Comparison of ENCODE assay signal across 20 cellular contexts in the genomic region with DNA sequence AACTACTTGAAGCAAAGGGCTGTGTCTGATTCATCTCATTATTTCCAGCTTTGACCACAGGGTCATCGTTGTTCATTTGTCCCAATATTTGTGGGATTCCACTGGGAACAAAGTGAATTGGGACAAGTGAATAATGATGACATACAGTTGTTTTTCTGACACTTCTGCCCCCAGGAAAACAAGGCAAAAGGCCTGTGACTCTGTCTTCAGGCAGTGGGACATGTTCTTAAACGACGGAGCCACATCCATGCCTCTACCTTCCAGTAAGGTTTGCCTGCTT.
A peak's percentile ranks its signal among the peaks of the same experiment; 100 is the strongest.
DNase-seq lines count a peak whose midpoint lies in the region; ATAC-seq, FAIRE-seq and TF ChIP-seq lines count a peak whose summit lies in the region.
"Had no signal": no experiment of that assay in that cellular context is flagged by ENCODE, and none has a peak within 500 bp of the region (broad histone marks: within the 10 kb centered on the region; RNA-seq: fewer than 3 reads in every experiment).

No MANE protein-coding gene starts in this region.

- intact Hi-C loops in activated naive CD4-positive, alpha-beta T cell treated with anti-CD3 and anti-CD28 coated beads for 36 hours (cut with micrococcal nuclease): no loop called here
- intact Hi-C loops in sigmoid colon (cut with DNase I): no loop called here

- CTCF ChIA-PET in activated naive CD4-positive, alpha-beta T cell treated with anti-CD3 and anti-CD28 coated beads for 36 hours (lab: Charles Lee): no interaction called here

- H3K27me3 ChIP-seq in ACC112 (ENCODE audit: insufficient read depth, low read length) (no peaks in the 10 kb centered on the region), sigmoid colon (peaks cover 2 to 84% (median 27%) of the 10 kb centered on the region in 3 donors)
- H3K27me3 ChIP-seq: vagina had no signal

- H3K36me3 ChIP-seq in ACC112 (ENCODE audit: insufficient read depth, low read length) (no peaks in the 10 kb centered on the region), mesodermal cell (ENCODE audit: control insufficient read depth, insufficient read depth, low read length) (no peaks in the 10 kb centered on the region), sigmoid colon (no peaks in the 10 kb centered on the region)
- H3K36me3 ChIP-seq: vagina, WERI-Rb-1 had no signal

- H2AFZ ChIP-seq in ACC112 (ENCODE audit: low read length, unreplicated experiment): no peak overlapping the region

- H3K4me3 ChIP-seq in ACC112 (ENCODE audit: low read depth, low read length): peak overlapping the region; percentile 46; the same call in 1 of the 2 replicates
- no peak overlapping the region for H3K4me3 ChIP-seq in mesodermal cell (ENCODE audit: extremely low read depth, insufficient read depth, low read length, poor library complexity, severe bottlenecking)
- no peak overlapping the region for H3K4me3 ChIP-seq in sigmoid colon
- H3K4me3 ChIP-seq: vagina had no signal

- WGBS in mesodermal cell (ENCODE audit: insufficient coverage in 2 of 2), 2 experiments: 71 to 91% methylated on average over 2 of the region's 3 CpGs
- 79% methylated on average over 3 of the region's 3 CpGs for WGBS in sigmoid colon, 2 donors

- H3K27me3 Mint-ChIP-seq in activated naive CD4-positive, alpha-beta T cell treated with anti-CD3 and anti-CD28 coated beads for 36 hours (ENCODE audit: low read depth): peaks cover 16% of the 10 kb centered on the region
- H3K27me3 Mint-ChIP-seq in effector memory CD8-positive, alpha-beta T cell: peaks cover 34 to 65% of the 10 kb centered on the region in 2 donors

- H3K27ac ChIP-seq in ACC112 (ENCODE audit: low read depth, low read length) (peak overlapping the region; percentile 98), mesodermal cell (ENCODE audit: low read depth, low read length, severe bottlenecking) (peak overlapping the region; percentile 50), substantia nigra (ENCODE audit: low read depth, low read length, poor library complexity, severe bottlenecking) (no peak overlapping the region), sigmoid colon (no peak overlapping the region)
- H3K27ac ChIP-seq: vagina, WERI-Rb-1 had no signal

- FAIRE-seq in HTR-8/SVneo (lab: Jason Lieb, UNC): no peak
- FAIRE-seq: colon had no signal

- no peak overlapping the region for H3K27ac Mint-ChIP-seq in activated naive CD4-positive, alpha-beta T cell treated with anti-CD3 and anti-CD28 coated beads for 36 hours
- no peak overlapping the region for H3K27ac Mint-ChIP-seq in effector memory CD8-positive, alpha-beta T cell
- H3K27ac Mint-ChIP-seq: CD4-positive, CD25-positive, alpha-beta regulatory T cell; T-helper 1 cell treated with Interleukin-12 subunit alpha and Interleukin-12 subunit beta and Interleukin-4 antibody, amounts not matched to agents 30 μg/mL and 1 μg/mL, for 36 hours had no signal

- H3K4me1 ChIP-seq in ACC112 (ENCODE audit: control insufficient read depth, insufficient read depth, low read length, unreplicated experiment) (peaks cover 41% of the 10 kb centered on the region), mesodermal cell (ENCODE audit: control insufficient read depth, insufficient read depth, low read length, poor library complexity, severe bottlenecking) (peaks cover 23% of the 10 kb centered on the region), sigmoid colon (no peaks in the 10 kb centered on the region)
- H3K4me1 ChIP-seq: vagina had no signal

- H3K4me1 Mint-ChIP-seq in activated naive CD4-positive, alpha-beta T cell treated with anti-CD3 and anti-CD28 coated beads for 36 hours (ENCODE audit: low read depth): no peaks in the 10 kb centered on the region
- H3K4me1 Mint-ChIP-seq in effector memory CD8-positive, alpha-beta T cell (ENCODE audit: low read depth in 2 of 2): no peaks in the 10 kb centered on the region
- H3K4me1 Mint-ChIP-seq: CD4-positive, CD25-positive, alpha-beta regulatory T cell had no signal

- no peak for ATAC-seq in effector memory CD8-positive, alpha-beta T cell (replicated peaks)
- ATAC-seq: Right ventricle myocardium inferior had no signal

- no peaks in the 10 kb centered on the region for H3K36me3 Mint-ChIP-seq in activated naive CD4-positive, alpha-beta T cell treated with anti-CD3 and anti-CD28 coated beads for 36 hours (ENCODE audit: low read depth)
- H3K36me3 Mint-ChIP-seq in effector memory CD8-positive, alpha-beta T cell (ENCODE audit: insufficient read depth): no peaks in the 10 kb centered on the region
- H3K36me3 Mint-ChIP-seq: CD4-positive, CD25-positive, alpha-beta regulatory T cell had no signal

- no peak for TF ChIP-seq EP300 in sigmoid colon (IDR thresholded peaks at IDR 0.05)

- H3K79me2 ChIP-seq in ACC112 (ENCODE audit: control insufficient read depth, insufficient read depth, low read length, unreplicated experiment): no peaks in the 10 kb centered on the region

- DNase-seq in HTR-8/SVneo (ENCODE audit: insufficient read length, low spot score): peak; percentile 47
- DNase-seq in cerebellar cortex (ENCODE audit: low spot score): peak; percentile 16
- DNase-seq in activated naive CD4-positive, alpha-beta T cell treated with anti-CD3 and anti-CD28 coated beads for 36 hours: no peak
- DNase-seq in substantia nigra (lab: John Stamatoyannopoulos, UW): no peak
- no peak for DNase-seq in effector memory CD8-positive, alpha-beta T cell
- no peak for DNase-seq in sigmoid colon
- DNase-seq: activated CD4-positive, alpha-beta T cell treated with anti-CD3 and anti-CD28 coated beads, Interleukin-2, amount 50 U/mL, for 48 hours; activated naive CD4-positive, alpha-beta T cell treated with Interleukin-2 at 50 U/mL for 16 hours; anterior cingulate cortex; CD4-positive, CD25-positive, alpha-beta regulatory T cell; NCI-H1092 treated with DMSO at 0.1 percent for 48 hours; NCI-H524; stimulated activated CD4-positive, alpha-beta T cell treated with anti-CD3 and anti-CD28 coated beads, Interleukin-12 subunit alpha, Interleukin-12 subunit beta, amount 100 ng/mL, for 4 hours; WERI-Rb-1 had no signal

- no peaks in the 10 kb centered on the region for H3K9me3 Mint-ChIP-seq in activated naive CD4-positive, alpha-beta T cell treated with anti-CD3 and anti-CD28 coated beads for 36 hours
- no peaks in the 10 kb centered on the region for H3K9me3 Mint-ChIP-seq in effector memory CD8-positive, alpha-beta T cell
- H3K9me3 Mint-ChIP-seq: T-helper 1 cell treated with Interleukin-12 subunit alpha and Interleukin-12 subunit beta and Interleukin-4 antibody, amounts not matched to agents 30 μg/mL and 1 μg/mL, for 36 hours had no signal

- no peak for TF ChIP-seq CTCF in sigmoid colon (IDR thresholded peaks at IDR 0.05)

- H3K9me3 ChIP-seq in mesodermal cell (ENCODE audit: control insufficient read depth, low read length): no peaks in the 10 kb centered on the region
- peaks cover 0 to 5% (median 0%) of the 10 kb centered on the region in 4 donors for H3K9me3 ChIP-seq in sigmoid colon
- H3K9me3 ChIP-seq: vagina had no signal

- no peak overlapping the region for H3K4me3 Mint-ChIP-seq in activated naive CD4-positive, alpha-beta T cell treated with anti-CD3 and anti-CD28 coated beads for 36 hours
- H3K4me3 Mint-ChIP-seq in effector memory CD8-positive, alpha-beta T cell: no peak overlapping the region
- H3K4me3 Mint-ChIP-seq: CD4-positive, CD25-positive, alpha-beta regulatory T cell; T-helper 1 cell treated with Interleukin-12 subunit alpha and Interleukin-12 subunit beta and Interleukin-4 antibody, amounts not matched to agents 30 μg/mL and 1 μg/mL, for 36 hours had no signal

- no peak for TF ChIP-seq POLR2A in sigmoid colon (IDR thresholded peaks at IDR 0.05)

Comparison
In these comparisons a context has a peak if more than half of its experiments do, and no peak if none do; other contexts are left out.
1. H3K27ac ChIP-seq: peak in ACC112 (single experiment) and mesodermal cell (single experiment); none in substantia nigra (single experiment) and sigmoid colon (0 of 4).
2. DNase-seq: peak in HTR-8/SVneo (single experiment) and cerebellar cortex (single experiment); none in activated naive CD4-positive, alpha-beta T cell treated with anti-CD3 and anti-CD28 coated beads for 36 hours (single experiment), substantia nigra (0 of 49), effector memory CD8-positive, alpha-beta T cell (0 of 3) and sigmoid colon (single experiment).